ENCODE assay signal across 8 cellular contexts in genomic region chr10:31759816-31760626, GRCh38.
A peak's percentile ranks its signal among the peaks of the same experiment; 100 is the strongest.
DNase-seq lines count a peak whose midpoint lies in the region; ATAC-seq and TF ChIP-seq lines count a peak whose summit lies in the region.

No MANE protein-coding gene starts in this region.

- H3K4me3 ChIP-seq in cardiac fibroblast (replicated peaks in 1 of 2; ENCODE audit: low read depth in 2 of 2, low read length in 2 of 2) (peak overlapping the region; percentile 85 to 92), skin epidermis (peak overlapping the region; percentile 60 to 86 (median 72))

- peaks cover 7% of the 10 kb centered on the region for H3K27me3 Mint-ChIP-seq in WTC11 (ENCODE audit: low read depth)

- no peak for TF ChIP-seq CTCF in WTC11 (IDR thresholded peaks at IDR 0.05)
- TF ChIP-seq CTCF in cardiac fibroblast (IDR thresholded peaks at IDR 0.05; ENCODE audit: low read depth, low read length): no peak

- DNase-seq in AG08395 (ENCODE audit: low spot score) (peak; percentile 97), NCI-H2227 treated with DMSO at 0.1 percent for 48 hours (lab: John Stamatoyannopoulos, UW) (peak; percentile 93), WTC11 (ENCODE audit: low spot score) (peak; percentile 96), cardiac fibroblast (ENCODE audit: low read depth in 2 of 2) (peak; percentile 98 to 99), iPS-NIHi11 (ENCODE audit: low spot score) (peak; percentile 98)

- peaks cover 30% of the 10 kb centered on the region for H3K36me3 Mint-ChIP-seq in WTC11

- peak overlapping the region; percentile 69; the same call in 1 of the 2 replicates for H3K27ac Mint-ChIP-seq in WTC11

- peaks cover 57% of the 10 kb centered on the region for H3K4me1 Mint-ChIP-seq in WTC11

- peak; percentile 95 for ATAC-seq in GM18909 (IDR thresholded peaks at IDR 0.05; ENCODE audit: poor library complexity, unreplicated experiment)
- peak; percentile 93 for ATAC-seq in HG03159 (IDR thresholded peaks at IDR 0.05; ENCODE audit: unreplicated experiment)
- ATAC-seq in WTC11: peak; percentile 87

- H3K4me3 Mint-ChIP-seq in WTC11: peak overlapping the region; percentile 73

- H3K9me3 Mint-ChIP-seq in WTC11: peaks cover 26% of the 10 kb centered on the region

- POLR2A ChIA-PET in WTC11 (lab: Charles Lee): interaction anchor here (0.6 to 1.0 kb wide), 4 partner anchors 10 to 168 kb away, joined by 3 to 7 read pairs (median 4); partner anchors contain the start of gene ARHGAP12

- H3K27ac ChIP-seq in skin epidermis: peak overlapping the region; percentile 85 to 98 (median 95)

- CTCF ChIA-PET in WTC11 (lab: Charles Lee): interaction anchor here (0.8 to 1.0 kb wide), 2 partner anchors 9 to 1072 kb away, joined by 3 to 4 read pairs; no protein-coding TSS in a partner anchor

TF ChIP-seq in WTC11, 78 proteins besides CTCF, POLR2A, EP300 and RAD21 (continues in another document):
- no peak for TF ChIP-seq STAT6 (CRISPR knock-in tag; conservative IDR thresholded peaks at IDR 0.05; ENCODE audit: low read depth)
- TF ChIP-seq NR1H2 (CRISPR knock-in tag; IDR thresholded peaks at IDR 0.05): no peak
- TF ChIP-seq SP1 (CRISPR knock-in tag; conservative IDR thresholded peaks at IDR 0.05): peak; percentile 56
- no peak for TF ChIP-seq ATF3 (CRISPR knock-in tag; conservative IDR thresholded peaks at IDR 0.05)
- TF ChIP-seq ZBTB43 (CRISPR knock-in tag; IDR thresholded peaks at IDR 0.05): 0 out of 2 replicates have a peak, but pooled peaks have one; percentile 48
- no peak for TF ChIP-seq RORB (CRISPR knock-in tag; IDR thresholded peaks at IDR 0.05)
- peak; percentile 88 for TF ChIP-seq ZNF423 (CRISPR knock-in tag; IDR thresholded peaks at IDR 0.05)
- TF ChIP-seq, protein P1, sequence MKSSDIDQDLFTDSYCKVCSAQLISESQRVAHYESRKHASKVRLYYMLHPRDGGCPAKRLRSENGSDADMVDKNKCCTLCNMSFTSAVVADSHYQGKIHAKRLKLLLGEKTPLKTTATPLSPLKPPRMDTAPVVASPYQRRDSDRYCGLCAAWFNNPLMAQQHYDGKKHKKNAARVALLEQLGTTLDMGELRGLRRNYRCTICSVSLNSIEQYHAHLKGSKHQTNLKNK (CRISPR knock-in tag; IDR thresholded peaks at IDR 0.05): no peak
- no peak for TF ChIP-seq NR2C2 (CRISPR knock-in tag; IDR thresholded peaks at IDR 0.05)
- TF ChIP-seq MAX (CRISPR knock-in tag; IDR thresholded peaks at IDR 0.05): peak; percentile 24; the same call in 1 of the 2 replicates
- TF ChIP-seq SMAD3 (CRISPR knock-in tag; IDR thresholded peaks at IDR 0.05; ENCODE audit: borderline replicate concordance): no peak; the same call in 1 of the 2 replicates
- no peak for TF ChIP-seq ZSCAN18 (CRISPR knock-in tag; IDR thresholded peaks at IDR 0.05)
- TF ChIP-seq, protein P2, sequence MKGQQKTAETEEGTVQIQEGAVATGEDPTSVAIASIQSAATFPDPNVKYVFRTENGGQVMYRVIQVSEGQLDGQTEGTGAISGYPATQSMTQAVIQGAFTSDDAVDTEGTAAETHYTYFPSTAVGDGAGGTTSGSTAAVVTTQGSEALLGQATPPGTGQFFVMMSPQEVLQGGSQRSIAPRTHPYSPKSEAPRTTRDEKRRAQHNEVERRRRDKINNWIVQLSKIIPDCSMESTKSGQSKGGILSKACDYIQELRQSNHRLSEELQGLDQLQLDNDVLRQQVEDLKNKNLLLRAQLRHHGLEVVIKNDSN (CRISPR knock-in tag; IDR thresholded peaks at IDR 0.05): no peak
- no peak for TF ChIP-seq ZNF138 (CRISPR knock-in tag; conservative IDR thresholded peaks at IDR 0.05)
- TF ChIP-seq CREB1 (CRISPR knock-in tag; IDR thresholded peaks at IDR 0.05): no peak
- peak; percentile 62; the same call in 1 of the 2 replicates for TF ChIP-seq PRDM15 (CRISPR knock-in tag; IDR thresholded peaks at IDR 0.05)
- TF ChIP-seq PRRX2 (CRISPR knock-in tag; IDR thresholded peaks at IDR 0.05): no peak
- 0 out of 2 replicates have a peak, but pooled peaks have one; percentile 39 for TF ChIP-seq NFE2L1 (CRISPR knock-in tag; IDR thresholded peaks at IDR 0.05)
- TF ChIP-seq ETV6 (CRISPR knock-in tag; IDR thresholded peaks at IDR 0.05): no peak
- no peak for TF ChIP-seq ZNF219 (CRISPR knock-in tag; IDR thresholded peaks at IDR 0.05; ENCODE audit: borderline replicate concordance)
- TF ChIP-seq, protein P3, sequence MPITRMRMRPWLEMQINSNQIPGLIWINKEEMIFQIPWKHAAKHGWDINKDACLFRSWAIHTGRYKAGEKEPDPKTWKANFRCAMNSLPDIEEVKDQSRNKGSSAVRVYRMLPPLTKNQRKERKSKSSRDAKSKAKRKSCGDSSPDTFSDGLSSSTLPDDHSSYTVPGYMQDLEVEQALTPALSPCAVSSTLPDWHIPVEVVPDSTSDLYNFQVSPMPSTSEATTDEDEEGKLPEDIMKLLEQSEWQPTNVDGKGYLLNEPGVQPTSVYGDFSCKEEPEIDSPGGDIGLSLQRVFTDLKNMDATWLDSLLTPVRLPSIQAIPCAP (CRISPR knock-in tag; IDR thresholded peaks at IDR 0.05): no peak

Comparison
In these comparisons a context has a peak if more than half of its experiments do, and no peak if none do; other contexts are left out.
1. Peak in every context shown above with its lines: DNase-seq, ATAC-seq, H3K4me3 ChIP-seq and H3K27ac ChIP-seq.